16 cellular contexts compared by ENCODE assay signal in genomic region chr4:122017296-122017695, GRCh38.
"Had no signal": no experiment of that assay in that cellular context is flagged by ENCODE, and none has a peak within 500 bp of the region (broad histone marks: within the 10 kb centered on the region; RNA-seq: fewer than 3 reads in every experiment).

No MANE protein-coding gene starts in this region.

- H3K9me3 ChIP-seq: adrenal gland, body of pancreas, esophagus squamous epithelium, prostate gland had no signal

- H3K36me3 ChIP-seq: adrenal gland, esophagus squamous epithelium, prostate gland, spleen had no signal

- H3K4me1 ChIP-seq: adrenal gland, body of pancreas, esophagus squamous epithelium, prostate gland, spleen had no signal

- H3K4me3 ChIP-seq: adrenal gland, body of pancreas, esophagus squamous epithelium, prostate gland, spleen had no signal

- H3K27me3 ChIP-seq: adrenal gland, body of pancreas, esophagus squamous epithelium, spleen had no signal

- H3K27ac ChIP-seq: adrenal gland, body of pancreas, esophagus squamous epithelium, prostate gland, spleen had no signal

- ATAC-seq: activated CD8-positive, alpha-beta T cell treated with anti-CD3 and anti-CD28 coated beads for 36 hours; activated T-cell treated with anti-CD3 and anti-CD28 coated beads, Interleukin-2, amount 50 U/mL, for 4 hours; body of pancreas; natural killer cell; sciatic nerve; stimulated activated naive CD8-positive, alpha-beta T cell treated with anti-CD3 and anti-CD28 coated beads, Interleukin-15, amount 100 ng/mL, for 72 hours; WTC11 had no signal

- DNase-seq: activated CD4-positive, alpha-beta T cell treated with anti-CD3 and anti-CD28 coated beads for 4 hours; activated CD8-positive, alpha-beta T cell treated with anti-CD3 and anti-CD28 coated beads for 36 hours; activated effector memory CD4-positive, alpha-beta T cell treated with Interleukin-2 at 50 U/mL for 16 hours; activated T-cell treated with anti-CD3 and anti-CD28 coated beads, Interleukin-2, amount 50 U/mL, for 4 hours; adrenal gland; body of pancreas; effector CD8-positive, alpha-beta T cell; esophagus squamous epithelium; natural killer cell; occipital lobe; spleen; stimulated activated naive CD8-positive, alpha-beta T cell treated with anti-CD3 and anti-CD28 coated beads, Interleukin-15, amount 100 ng/mL, for 72 hours; T-helper 2 cell had no signal
